In the genomic region with DNA sequence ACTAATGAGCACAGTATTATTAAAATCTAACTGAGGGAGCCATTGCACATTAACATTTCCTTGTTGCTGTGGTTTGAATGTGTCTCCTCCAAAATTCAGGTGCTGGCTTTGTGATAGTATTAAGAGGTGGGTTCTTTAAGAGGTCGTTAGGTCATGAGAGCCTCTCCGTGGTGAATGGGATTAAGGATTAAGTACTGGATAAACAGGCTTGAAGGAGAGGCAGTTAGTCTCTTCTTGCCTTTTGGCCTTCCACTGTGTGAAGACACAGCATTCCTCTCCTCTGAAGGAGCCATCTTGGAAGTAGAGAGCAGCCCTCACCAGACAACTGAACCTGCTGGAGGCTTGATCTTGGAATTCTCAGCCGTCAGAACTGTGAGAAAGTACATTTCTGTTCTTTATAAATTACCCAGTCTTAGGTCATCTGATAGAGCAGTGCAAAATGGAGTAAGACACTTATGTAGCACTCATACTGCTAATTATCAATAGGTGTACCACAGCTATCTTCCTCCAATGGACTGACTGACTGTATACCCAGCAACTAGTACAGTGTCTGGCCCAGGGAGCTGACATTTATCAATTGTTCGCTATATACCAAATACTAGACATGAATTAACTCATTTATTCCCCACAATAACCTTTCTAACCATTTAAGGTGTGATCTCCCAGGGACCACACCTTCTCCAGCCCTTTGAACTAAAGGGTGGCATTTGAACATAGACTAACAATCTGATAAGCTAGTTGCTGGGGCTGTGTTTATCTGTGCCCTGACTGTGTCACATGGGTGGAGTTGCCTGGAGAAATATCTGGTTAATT, we compare ENCODE assay signal across 15 cellular contexts.
DNase-seq lines count a peak whose midpoint lies in the region; ATAC-seq and TF ChIP-seq lines count a peak whose summit lies in the region.
"Had no signal": no experiment of that assay in that cellular context is flagged by ENCODE, and none has a peak within 500 bp of the region (broad histone marks: within the 10 kb centered on the region; RNA-seq: fewer than 3 reads in every experiment).

No MANE protein-coding gene starts in this region.

- H3K4me3 Mint-ChIP-seq in activated CD8-positive, alpha-beta T cell treated with anti-CD3 and anti-CD28 coated beads, Interleukin-2, amount 10 ng/mL, durations not matched to agents 7 days and 5 days = no peak overlapping the region
- H3K4me3 Mint-ChIP-seq in activated T-helper 17 cell treated with anti-CD3 and anti-CD28 coated beads, Interleukin-2, amount 50 U/mL, for 72 hours = no peak overlapping the region

- no peak for TF ChIP-seq CTCF in mucosa of descending colon (IDR thresholded peaks at IDR 0.05)

- H3K4me1 ChIP-seq in mucosa of descending colon (ENCODE audit: low read depth) = peaks cover 5% of the 10 kb centered on the region

- no peaks in the 10 kb centered on the region for H3K36me3 ChIP-seq in mucosa of descending colon (ENCODE audit: low read depth)
- H3K36me3 ChIP-seq: BLaER1, left lung had no signal

- no peaks in the 10 kb centered on the region for H3K36me3 Mint-ChIP-seq in activated CD8-positive, alpha-beta T cell treated with anti-CD3 and anti-CD28 coated beads, Interleukin-2, amount 10 ng/mL, durations not matched to agents 7 days and 5 days (ENCODE audit: low read depth)
- no peaks in the 10 kb centered on the region for H3K36me3 Mint-ChIP-seq in activated T-helper 17 cell treated with anti-CD3 and anti-CD28 coated beads, Interleukin-2, amount 50 U/mL, for 72 hours (ENCODE audit: low read depth)

- H3K9me3 ChIP-seq in mucosa of descending colon = no peaks in the 10 kb centered on the region
- H3K9me3 ChIP-seq: BLaER1, left lung had no signal

- H3K27me3 Mint-ChIP-seq in activated CD8-positive, alpha-beta T cell treated with anti-CD3 and anti-CD28 coated beads, Interleukin-2, amount 10 ng/mL, durations not matched to agents 7 days and 5 days (ENCODE audit: low read depth) = peaks cover 14% of the 10 kb centered on the region
- H3K27me3 Mint-ChIP-seq in activated T-helper 17 cell treated with anti-CD3 and anti-CD28 coated beads, Interleukin-2, amount 50 U/mL, for 72 hours = peaks cover 14% of the 10 kb centered on the region

- intact Hi-C loops in mucosa of descending colon (cut with DNase I, micrococcal nuclease) = loop anchor here in 1 of 2 donors (10.0 kb wide), 1 partner anchor 454 kb away; a partner anchor contains a TSS

- H3K4me3 ChIP-seq in mucosa of descending colon = no peak overlapping the region
- H3K4me3 ChIP-seq: BLaER1, dorsolateral prefrontal cortex, left lung had no signal

- H3K4me1 Mint-ChIP-seq in activated CD8-positive, alpha-beta T cell treated with anti-CD3 and anti-CD28 coated beads, Interleukin-2, amount 10 ng/mL, durations not matched to agents 7 days and 5 days (ENCODE audit: low read depth) = peaks cover 39% of the 10 kb centered on the region
- peaks cover 14% of the 10 kb centered on the region for H3K4me1 Mint-ChIP-seq in activated T-helper 17 cell treated with anti-CD3 and anti-CD28 coated beads, Interleukin-2, amount 50 U/mL, for 72 hours

- H3K27ac Mint-ChIP-seq in activated CD8-positive, alpha-beta T cell treated with anti-CD3 and anti-CD28 coated beads, Interleukin-2, amount 10 ng/mL, durations not matched to agents 7 days and 5 days = no peak overlapping the region
- no peak overlapping the region for H3K27ac Mint-ChIP-seq in activated T-helper 17 cell treated with anti-CD3 and anti-CD28 coated beads, Interleukin-2, amount 50 U/mL, for 72 hours
- H3K27ac Mint-ChIP-seq: progenitor cell of endocrine pancreas had no signal

- ATAC-seq in HG02885 (IDR thresholded peaks at IDR 0.05; ENCODE audit: poor library complexity, unreplicated experiment) = peak; percentile 9
- ATAC-seq in activated CD8-positive, alpha-beta T cell treated with anti-CD3 and anti-CD28 coated beads, Interleukin-2, amount 10 ng/mL, durations not matched to agents 7 days and 5 days = peak; percentile 57
- ATAC-seq in mucosa of descending colon = peak; percentile 48
- ATAC-seq in HG03280 (IDR thresholded peaks at IDR 0.05; ENCODE audit: unreplicated experiment) = no peak
- no peak for ATAC-seq in activated T-helper 17 cell treated with anti-CD3 and anti-CD28 coated beads, Interleukin-2, amount 50 U/mL, for 72 hours (replicated peaks)

- CTCF ChIA-PET in activated CD8-positive, alpha-beta T cell treated with anti-CD3 and anti-CD28 coated beads, Interleukin-2, amount 10 ng/mL, durations not matched to agents 7 days and 5 days (lab: Charles Lee) = interaction anchor here (0.7 to 7.3 kb wide), 30 partner anchors 8 to 520 kb away, joined by 3 to 93 read pairs (median 5); a partner anchor contains a TSS

- H3K9me3 Mint-ChIP-seq in activated CD8-positive, alpha-beta T cell treated with anti-CD3 and anti-CD28 coated beads, Interleukin-2, amount 10 ng/mL, durations not matched to agents 7 days and 5 days (ENCODE audit: insufficient read depth) = no peaks in the 10 kb centered on the region
- H3K9me3 Mint-ChIP-seq in activated T-helper 17 cell treated with anti-CD3 and anti-CD28 coated beads, Interleukin-2, amount 50 U/mL, for 72 hours = no peaks in the 10 kb centered on the region

- peak; percentile 23 for DNase-seq in DMS79 treated with DMSO at 0.1 percent for 48 hours (lab: John Stamatoyannopoulos, UW)
- no peak for DNase-seq in DMS79 (lab: John Stamatoyannopoulos, UW)
- no peak for DNase-seq in activated CD8-positive, alpha-beta T cell treated with anti-CD3 and anti-CD28 coated beads, Interleukin-2, amount 10 ng/mL, durations not matched to agents 7 days and 5 days
- DNase-seq in mucosa of descending colon = no peak
- no peak for DNase-seq in HT-29 (ENCODE audit: low spot score)
- DNase-seq: GF-D8, left lung, NCI-H2029, Right ventricle myocardium superior had no signal

- POLR2A ChIA-PET in activated CD8-positive, alpha-beta T cell treated with anti-CD3 and anti-CD28 coated beads, Interleukin-2, amount 10 ng/mL, durations not matched to agents 7 days and 5 days (lab: Charles Lee) = interaction anchor here (1.5 kb wide), 1 partner anchor 9 kb away, joined by 4 read pairs; no protein-coding TSS in a partner anchor

Comparison
In these comparisons a context has a peak if more than half of its experiments do, and no peak if none do; other contexts are left out.
1. ATAC-seq: peak in HG02885 (single experiment), activated CD8-positive, alpha-beta T cell treated with anti-CD3 and anti-CD28 coated beads, Interleukin-2, amount 10 ng/mL, durations not matched to agents 7 days and 5 days (single experiment) and mucosa of descending colon (single experiment); none in HG03280 (single experiment) and activated T-helper 17 cell treated with anti-CD3 and anti-CD28 coated beads, Interleukin-2, amount 50 U/mL, for 72 hours (single experiment).